ENCODE assay signal across 8 cellular contexts in genomic region chr16:57447142-57447962, GRCh38. TPM values are rescaled to one million over a fixed set of nuclear protein-coding genes. Genes with fewer than 3 reads are reported as not detected.
DNase-seq lines count a peak whose midpoint lies in the region; ATAC-seq lines count a peak whose summit lies in the region.

Gene CIAPIN1, minus strand, starts transcription at chr16:57447385. Its CDS starts 6,457 bp downstream, at chr16:57440928.
Gene COQ9, plus strand, starts transcription at chr16:57447479. Its CDS starts 27 bp downstream, at chr16:57447506.

- H3K27me3 ChIP-seq in mesenchymal stem cell (ENCODE audit: control insufficient read depth in 1 of 2, insufficient read depth in 1 of 2, low read length in 2 of 2): no peaks in the 10 kb centered on the region

- peak within 1 kb of the TSS; percentile 96 to 99 for H3K4ac ChIP-seq in mesenchymal stem cell (ENCODE audit: low read depth in 1 of 2, low read length in 2 of 2)

- ATAC-seq in GM21360 (IDR thresholded peaks at IDR 0.05; ENCODE audit: unreplicated experiment): peak; percentile 97
- ATAC-seq in effector memory CD8-positive, alpha-beta T cell (replicated peaks): peak; percentile 99

- no peaks in the 10 kb centered on the region for H3K9me3 Mint-ChIP-seq in effector memory CD8-positive, alpha-beta T cell

- peak within 1 kb of the TSS; percentile 97 to 98 for H3K18ac ChIP-seq in mesenchymal stem cell (ENCODE audit: low read depth in 1 of 2, low read length in 2 of 2)

- peak within 1 kb of the TSS; percentile 92 for H2BK5ac ChIP-seq in mesenchymal stem cell (ENCODE audit: low read depth, low read length, poor library complexity, severe bottlenecking)

- peak within 1 kb of the TSS; percentile 89 to 90 for H3K4me3 Mint-ChIP-seq in effector memory CD8-positive, alpha-beta T cell

- peak within 1 kb of the TSS; percentile 99 for H4K8ac ChIP-seq in mesenchymal stem cell (ENCODE audit: low read length)

- H3K4me1 Mint-ChIP-seq in effector memory CD8-positive, alpha-beta T cell (ENCODE audit: low read depth in 2 of 2): peaks cover 8 to 27% of the 10 kb centered on the region in 2 donors

- peak within 1 kb of the TSS in 1 of 2 experiments; percentile 100 for H3K23ac ChIP-seq in mesenchymal stem cell (ENCODE audit: low read length in 2 of 2)

- peaks cover 11% of the 10 kb centered on the region for H3K36me3 Mint-ChIP-seq in effector memory CD8-positive, alpha-beta T cell (ENCODE audit: insufficient read depth)

- peak within 1 kb of the TSS; percentile 93 to 94 for H3K27ac Mint-ChIP-seq in effector memory CD8-positive, alpha-beta T cell

- peak within 1 kb of the TSS; percentile 96 to 97 for H3K4me3 ChIP-seq in mesenchymal stem cell (ENCODE audit: insufficient read depth in 1 of 2, low read depth in 1 of 2, low read length in 2 of 2)

- H3K4me2 ChIP-seq in mesenchymal stem cell (ENCODE audit: low read length, poor library complexity, severe bottlenecking): peak within 1 kb of the TSS; percentile 58

- H2AFZ ChIP-seq in mesenchymal stem cell (ENCODE audit: low read depth, low read length): peak within 1 kb of the TSS; percentile 97

- H3K14ac ChIP-seq in mesenchymal stem cell (ENCODE audit: low read length in 2 of 2): peak within 1 kb of the TSS; percentile 96 to 99

- peak within 1 kb of the TSS; percentile 77 for H2BK15ac ChIP-seq in mesenchymal stem cell (ENCODE audit: low read depth, poor library complexity, severe bottlenecking)

- DNase-seq in COLO829 (ENCODE audit: low spot score) (peak; percentile 74), HT1080 (ENCODE audit: low read depth) (peak; percentile 90), NOMO-1 treated with DMSO at 0.1 percent for 48 hours (lab: John Stamatoyannopoulos, UW; ENCODE audit: unreplicated experiment) (peak; percentile 88), mesenchymal stem cell (peak; percentile 94)
- DNase-seq in activated CD8-positive, alpha-beta memory T cell treated with anti-CD3 and anti-CD28 coated beads for 4 hours (ENCODE audit: low read depth in 2 of 2): peak; percentile 82 to 84
- peak; percentile 86 to 88 (median 88) for DNase-seq in effector memory CD8-positive, alpha-beta T cell
- DNase-seq in stimulated activated CD8-positive, alpha-beta memory T cell treated with anti-CD3 and anti-CD28 coated beads, Interleukin-12 subunit alpha, Interleukin-12 subunit beta, amount 100 ng/mL, for 24 hours (ENCODE audit: extremely low read depth): peak; percentile 75

- peak within 1 kb of the TSS; percentile 43 for H2AK5ac ChIP-seq in mesenchymal stem cell (ENCODE audit: low read length, severe bottlenecking)

- H3K4me1 ChIP-seq in mesenchymal stem cell (ENCODE audit: control insufficient read depth, insufficient read depth, low read depth, low read length): peaks cover 5% of the 10 kb centered on the region

- no peak within 1 kb of the TSS for H2BK12ac ChIP-seq in mesenchymal stem cell (ENCODE audit: low read length in 2 of 2)

- peak within 1 kb of the TSS; percentile 94 for H4K91ac ChIP-seq in mesenchymal stem cell (ENCODE audit: low read length)

- peak within 1 kb of the TSS; percentile 95 for H3K9ac ChIP-seq in mesenchymal stem cell (ENCODE audit: low read length)

- no peaks in the 10 kb centered on the region for H3K9me3 ChIP-seq in mesenchymal stem cell (ENCODE audit: control insufficient read depth, low read length)

- WGBS in mesenchymal stem cell: 0% methylated on average over 58 of the region's 70 CpGs

- peak within 1 kb of the TSS; percentile 66 for H3K27ac ChIP-seq in mesenchymal stem cell (ENCODE audit: low read length, poor library complexity, severe bottlenecking)

- peaks cover 7 to 16% of the 10 kb centered on the region in 2 experiments for H3K36me3 ChIP-seq in mesenchymal stem cell (ENCODE audit: control insufficient read depth in 1 of 2, insufficient read depth in 2 of 2, low read depth in 1 of 2, low read length in 2 of 2)

- no peaks in the 10 kb centered on the region for H3K27me3 Mint-ChIP-seq in effector memory CD8-positive, alpha-beta T cell

- peak within 1 kb of the TSS; percentile 96 for H2BK120ac ChIP-seq in mesenchymal stem cell (ENCODE audit: low read depth, low read length)

- H3K79me1 ChIP-seq in mesenchymal stem cell (replicated peaks; ENCODE audit: low read length, poor library complexity, severe bottlenecking): peaks cover 32% of the 10 kb centered on the region

RNA-seq across cellular contexts. Expression of gene CIAPIN1, which starts in this region (rescaled TPM):
- 95.3 and 103 TPM in 2 replicates for total RNA-seq in HT1080 (2014; rRNA removed; shearing (Covaris generic))
- polyA plus RNA-seq in HT1080 (2015; cell fraction: cytosol; rRNA removed): 47.3 and 56.8 TPM in 2 replicates
- 59.2 and 66.6 TPM in 2 replicates for polyA plus RNA-seq in HT1080 (2015; cell fraction: nucleus; rRNA removed)
- 30.8 TPM for polyA plus RNA-seq in mesenchymal stem cell (2013, experiment 1 of 2)
- 33.0 TPM for polyA plus RNA-seq in mesenchymal stem cell (2013, experiment 2 of 2)

RNA-seq across cellular contexts. Expression of gene COQ9, which starts in this region (rescaled TPM):
- total RNA-seq in HT1080 (2014; rRNA removed; shearing (Covaris generic)): 82.4 and 89.4 TPM in 2 replicates
- polyA plus RNA-seq in HT1080 (2015; cell fraction: cytosol; rRNA removed): 59.4 and 63.3 TPM in 2 replicates
- polyA plus RNA-seq in HT1080 (2015; cell fraction: nucleus; rRNA removed): 92.9 and 97.9 TPM in 2 replicates
- polyA plus RNA-seq in mesenchymal stem cell (2013, experiment 1 of 2): 26.1 TPM
- 25.9 TPM for polyA plus RNA-seq in mesenchymal stem cell (2013, experiment 2 of 2)

Comparison
In these comparisons a context has a peak if more than half of its experiments do, and no peak if none do; other contexts are left out.
1. Peak in every context shown above with its lines: DNase-seq, ATAC-seq, H3K4me3 ChIP-seq and H3K27ac ChIP-seq.